1 cellular context compared by ENCODE assay signal in the genomic region with DNA sequence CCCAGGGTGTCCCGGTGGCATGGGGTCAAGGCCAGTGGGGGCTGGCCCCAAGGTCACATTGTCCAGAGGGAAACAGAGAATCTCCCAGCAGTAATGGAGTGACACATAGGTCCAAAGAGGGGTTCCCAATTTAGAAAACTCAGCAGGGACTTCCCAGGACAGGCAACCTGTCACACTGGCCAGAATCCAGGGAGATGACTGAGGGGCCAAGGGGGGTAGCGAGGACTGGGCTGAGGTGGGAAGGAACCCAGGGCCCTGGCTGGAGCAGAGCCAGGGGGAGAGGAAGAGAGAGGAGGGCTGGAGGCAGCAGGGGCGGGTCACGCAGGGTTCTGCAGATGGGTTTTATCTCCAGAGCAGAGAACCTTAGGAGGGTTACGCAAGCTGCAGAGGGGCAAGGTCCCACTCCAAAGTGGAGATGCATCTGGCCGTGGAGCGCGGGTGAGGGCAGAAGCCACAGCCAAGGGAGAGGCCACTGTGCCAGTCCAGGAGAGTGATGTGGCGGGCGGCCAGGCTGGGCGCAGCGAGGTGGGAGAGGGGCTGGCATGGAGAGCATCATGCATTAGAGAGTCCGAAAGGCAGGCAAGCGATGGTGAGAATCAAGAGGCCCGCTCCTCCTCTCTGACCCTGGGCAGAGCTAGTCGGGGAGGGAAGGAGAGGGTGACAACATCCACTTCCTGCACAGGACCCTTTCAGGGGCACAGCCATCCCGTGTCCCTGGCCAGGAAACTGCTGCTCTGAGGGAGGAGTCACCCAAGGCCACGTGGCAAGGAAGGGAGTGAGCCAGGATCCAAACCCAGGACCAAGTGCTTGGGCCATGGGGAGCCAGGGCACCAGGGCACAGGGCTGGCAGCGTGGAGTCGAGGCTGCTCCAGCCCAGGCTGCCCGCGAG.
TF ChIP-seq lines count a peak whose summit lies in the region.

No MANE protein-coding gene starts in this region.

TF ChIP-seq in HepG2, 621 proteins besides CTCF, POLR2A, EP300 and RAD21 (continued from another document and continues in another):
- TF ChIP-seq, protein P1, sequence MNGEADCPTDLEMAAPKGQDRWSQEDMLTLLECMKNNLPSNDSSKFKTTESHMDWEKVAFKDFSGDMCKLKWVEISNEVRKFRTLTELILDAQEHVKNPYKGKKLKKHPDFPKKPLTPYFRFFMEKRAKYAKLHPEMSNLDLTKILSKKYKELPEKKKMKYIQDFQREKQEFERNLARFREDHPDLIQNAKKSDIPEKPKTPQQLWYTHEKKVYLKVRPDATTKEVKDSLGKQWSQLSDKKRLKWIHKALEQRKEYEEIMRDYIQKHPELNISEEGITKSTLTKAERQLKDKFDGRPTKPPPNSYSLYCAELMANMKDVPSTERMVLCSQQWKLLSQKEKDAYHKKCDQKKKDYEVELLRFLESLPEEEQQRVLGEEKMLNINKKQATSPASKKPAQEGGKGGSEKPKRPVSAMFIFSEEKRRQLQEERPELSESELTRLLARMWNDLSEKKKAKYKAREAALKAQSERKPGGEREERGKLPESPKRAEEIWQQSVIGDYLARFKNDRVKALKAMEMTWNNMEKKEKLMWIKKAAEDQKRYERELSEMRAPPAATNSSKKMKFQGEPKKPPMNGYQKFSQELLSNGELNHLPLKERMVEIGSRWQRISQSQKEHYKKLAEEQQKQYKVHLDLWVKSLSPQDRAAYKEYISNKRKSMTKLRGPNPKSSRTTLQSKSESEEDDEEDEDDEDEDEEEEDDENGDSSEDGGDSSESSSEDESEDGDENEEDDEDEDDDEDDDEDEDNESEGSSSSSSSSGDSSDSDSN (CRISPR knock-in tag; IDR thresholded peaks at IDR 0.05), result peak; percentile 19; the same call in 1 of the 2 replicates
- TF ChIP-seq, protein P2, sequence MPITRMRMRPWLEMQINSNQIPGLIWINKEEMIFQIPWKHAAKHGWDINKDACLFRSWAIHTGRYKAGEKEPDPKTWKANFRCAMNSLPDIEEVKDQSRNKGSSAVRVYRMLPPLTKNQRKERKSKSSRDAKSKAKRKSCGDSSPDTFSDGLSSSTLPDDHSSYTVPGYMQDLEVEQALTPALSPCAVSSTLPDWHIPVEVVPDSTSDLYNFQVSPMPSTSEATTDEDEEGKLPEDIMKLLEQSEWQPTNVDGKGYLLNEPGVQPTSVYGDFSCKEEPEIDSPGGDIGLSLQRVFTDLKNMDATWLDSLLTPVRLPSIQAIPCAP (CRISPR knock-in tag; IDR thresholded peaks at IDR 0.05; ENCODE audit: low read depth), result no peak
- peak; percentile 47; the same call in 1 of the 2 replicates for TF ChIP-seq RARA (CRISPR knock-in tag; IDR thresholded peaks at IDR 0.05)
- TF ChIP-seq, protein P3, sequence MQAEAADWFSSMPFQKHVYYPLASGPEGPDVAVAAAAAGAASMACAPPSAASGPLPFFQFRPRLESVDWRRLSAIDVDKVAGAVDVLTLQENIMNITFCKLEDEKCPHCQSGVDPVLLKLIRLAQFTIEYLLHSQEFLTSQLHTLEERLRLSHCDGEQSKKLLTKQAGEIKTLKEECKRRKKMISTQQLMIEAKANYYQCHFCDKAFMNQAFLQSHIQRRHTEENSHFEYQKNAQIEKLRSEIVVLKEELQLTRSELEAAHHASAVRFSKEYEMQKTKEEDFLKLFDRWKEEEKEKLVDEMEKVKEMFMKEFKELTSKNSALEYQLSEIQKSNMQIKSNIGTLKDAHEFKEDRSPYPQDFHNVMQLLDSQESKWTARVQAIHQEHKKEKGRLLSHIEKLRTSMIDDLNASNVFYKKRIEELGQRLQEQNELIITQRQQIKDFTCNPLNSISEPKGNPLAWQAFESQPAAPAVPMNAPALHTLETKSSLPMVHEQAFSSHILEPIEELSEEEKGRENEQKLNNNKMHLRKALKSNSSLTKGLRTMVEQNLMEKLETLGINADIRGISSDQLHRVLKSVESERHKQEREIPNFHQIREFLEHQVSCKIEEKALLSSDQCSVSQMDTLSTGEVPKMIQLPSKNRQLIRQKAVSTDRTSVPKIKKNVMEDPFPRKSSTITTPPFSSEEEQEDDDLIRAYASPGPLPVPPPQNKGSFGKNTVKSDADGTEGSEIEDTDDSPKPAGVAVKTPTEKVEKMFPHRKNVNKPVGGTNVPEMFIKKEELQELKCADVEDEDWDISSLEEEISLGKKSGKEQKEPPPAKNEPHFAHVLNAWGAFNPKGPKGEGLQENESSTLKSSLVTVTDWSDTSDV (CRISPR knock-in tag; IDR thresholded peaks at IDR 0.05), result no peak
- TF ChIP-seq FIP1L1 (IDR thresholded peaks at IDR 0.05; ENCODE audit: borderline replicate concordance, insufficient read depth, low read depth, low read length), result no peak
- TF ChIP-seq TAF1 (CRISPR knock-in tag; IDR thresholded peaks at IDR 0.05), result no peak
- TF ChIP-seq MATR3 (CRISPR knock-in tag; IDR thresholded peaks at IDR 0.05), result no peak
- TF ChIP-seq, protein P4, sequence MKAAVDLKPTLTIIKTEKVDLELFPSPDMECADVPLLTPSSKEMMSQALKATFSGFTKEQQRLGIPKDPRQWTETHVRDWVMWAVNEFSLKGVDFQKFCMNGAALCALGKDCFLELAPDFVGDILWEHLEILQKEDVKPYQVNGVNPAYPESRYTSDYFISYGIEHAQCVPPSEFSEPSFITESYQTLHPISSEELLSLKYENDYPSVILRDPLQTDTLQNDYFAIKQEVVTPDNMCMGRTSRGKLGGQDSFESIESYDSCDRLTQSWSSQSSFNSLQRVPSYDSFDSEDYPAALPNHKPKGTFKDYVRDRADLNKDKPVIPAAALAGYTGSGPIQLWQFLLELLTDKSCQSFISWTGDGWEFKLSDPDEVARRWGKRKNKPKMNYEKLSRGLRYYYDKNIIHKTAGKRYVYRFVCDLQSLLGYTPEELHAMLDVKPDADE (CRISPR knock-in tag; IDR thresholded peaks at IDR 0.05), result no peak
- no peak for TF ChIP-seq GZF1 (CRISPR knock-in tag; IDR thresholded peaks at IDR 0.05)
- no peak for TF ChIP-seq TCF7 (IDR thresholded peaks at IDR 0.05; ENCODE audit: low read depth)
- TF ChIP-seq, protein P5, sequence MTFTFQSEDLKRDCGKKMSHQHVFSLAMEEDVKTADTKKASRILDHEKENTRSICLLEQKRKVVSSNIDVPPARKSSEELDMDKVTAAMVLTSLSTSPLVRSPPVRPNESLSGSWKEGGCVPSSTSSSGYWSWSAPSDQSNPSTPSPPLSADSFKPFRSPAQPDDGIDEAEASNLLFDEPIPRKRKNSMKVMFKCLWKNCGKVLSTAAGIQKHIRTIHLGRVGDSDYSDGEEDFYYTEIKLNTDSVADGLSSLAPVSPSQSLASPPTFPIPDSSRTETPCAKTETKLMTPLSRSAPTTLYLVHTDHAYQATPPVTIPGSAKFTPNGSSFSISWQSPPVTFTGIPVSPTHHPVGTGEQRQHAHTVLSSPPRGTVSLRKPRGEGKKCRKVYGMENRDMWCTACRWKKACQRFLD (CRISPR knock-in tag; IDR thresholded peaks at IDR 0.05; ENCODE audit: borderline replicate concordance), result no peak
- no peak for TF ChIP-seq ZNF460 (CRISPR knock-in tag; IDR thresholded peaks at IDR 0.05; ENCODE audit: borderline replicate concordance)
- TF ChIP-seq KDM6A (CRISPR knock-in tag; IDR thresholded peaks at IDR 0.05; ENCODE audit: low read depth), result no peak
- TF ChIP-seq ZNF337 (CRISPR knock-in tag; IDR thresholded peaks at IDR 0.05; ENCODE audit: borderline replicate concordance, low read depth), result no peak
- no peak for TF ChIP-seq TBL1XR1 (IDR thresholded peaks at IDR 0.05; ENCODE audit: borderline replicate concordance, low read length, partially characterized antibody)
- TF ChIP-seq ZNF17 (CRISPR knock-in tag; IDR thresholded peaks at IDR 0.05), result no peak
- no peak for TF ChIP-seq SRSF1 (optimal IDR thresholded peaks at IDR 0.05; ENCODE audit: low read depth, low read length)
- TF ChIP-seq FOXP1 (IDR thresholded peaks at IDR 0.05), result no peak
- no peak for TF ChIP-seq FOXP1 (CRISPR knock-in tag; IDR thresholded peaks at IDR 0.05)
- TF ChIP-seq ZNF629 (CRISPR knock-in tag; conservative IDR thresholded peaks at IDR 0.05), result no peak
- no peak for TF ChIP-seq CCDC6 (CRISPR knock-in tag; IDR thresholded peaks at IDR 0.05)
- TF ChIP-seq ZNF263 (CRISPR knock-in tag; IDR thresholded peaks at IDR 0.05), result peak; percentile 67; the same call in 1 of the 2 replicates
- no peak for TF ChIP-seq SAFB2 (CRISPR knock-in tag; IDR thresholded peaks at IDR 0.05; ENCODE audit: borderline replicate concordance, low read depth)
- no peak for TF ChIP-seq ERF (CRISPR knock-in tag; IDR thresholded peaks at IDR 0.05)
- no peak for TF ChIP-seq ZMYM4 (CRISPR knock-in tag; IDR thresholded peaks at IDR 0.05)
- no peak for TF ChIP-seq SIX1 (CRISPR knock-in tag; IDR thresholded peaks at IDR 0.05; ENCODE audit: borderline replicate concordance)
- TF ChIP-seq, protein P6, sequence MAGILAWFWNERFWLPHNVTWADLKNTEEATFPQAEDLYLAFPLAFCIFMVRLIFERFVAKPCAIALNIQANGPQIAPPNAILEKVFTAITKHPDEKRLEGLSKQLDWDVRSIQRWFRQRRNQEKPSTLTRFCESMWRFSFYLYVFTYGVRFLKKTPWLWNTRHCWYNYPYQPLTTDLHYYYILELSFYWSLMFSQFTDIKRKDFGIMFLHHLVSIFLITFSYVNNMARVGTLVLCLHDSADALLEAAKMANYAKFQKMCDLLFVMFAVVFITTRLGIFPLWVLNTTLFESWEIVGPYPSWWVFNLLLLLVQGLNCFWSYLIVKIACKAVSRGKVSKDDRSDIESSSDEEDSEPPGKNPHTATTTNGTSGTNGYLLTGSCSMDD (CRISPR knock-in tag; IDR thresholded peaks at IDR 0.05), result no peak
- TF ChIP-seq, protein P7, sequence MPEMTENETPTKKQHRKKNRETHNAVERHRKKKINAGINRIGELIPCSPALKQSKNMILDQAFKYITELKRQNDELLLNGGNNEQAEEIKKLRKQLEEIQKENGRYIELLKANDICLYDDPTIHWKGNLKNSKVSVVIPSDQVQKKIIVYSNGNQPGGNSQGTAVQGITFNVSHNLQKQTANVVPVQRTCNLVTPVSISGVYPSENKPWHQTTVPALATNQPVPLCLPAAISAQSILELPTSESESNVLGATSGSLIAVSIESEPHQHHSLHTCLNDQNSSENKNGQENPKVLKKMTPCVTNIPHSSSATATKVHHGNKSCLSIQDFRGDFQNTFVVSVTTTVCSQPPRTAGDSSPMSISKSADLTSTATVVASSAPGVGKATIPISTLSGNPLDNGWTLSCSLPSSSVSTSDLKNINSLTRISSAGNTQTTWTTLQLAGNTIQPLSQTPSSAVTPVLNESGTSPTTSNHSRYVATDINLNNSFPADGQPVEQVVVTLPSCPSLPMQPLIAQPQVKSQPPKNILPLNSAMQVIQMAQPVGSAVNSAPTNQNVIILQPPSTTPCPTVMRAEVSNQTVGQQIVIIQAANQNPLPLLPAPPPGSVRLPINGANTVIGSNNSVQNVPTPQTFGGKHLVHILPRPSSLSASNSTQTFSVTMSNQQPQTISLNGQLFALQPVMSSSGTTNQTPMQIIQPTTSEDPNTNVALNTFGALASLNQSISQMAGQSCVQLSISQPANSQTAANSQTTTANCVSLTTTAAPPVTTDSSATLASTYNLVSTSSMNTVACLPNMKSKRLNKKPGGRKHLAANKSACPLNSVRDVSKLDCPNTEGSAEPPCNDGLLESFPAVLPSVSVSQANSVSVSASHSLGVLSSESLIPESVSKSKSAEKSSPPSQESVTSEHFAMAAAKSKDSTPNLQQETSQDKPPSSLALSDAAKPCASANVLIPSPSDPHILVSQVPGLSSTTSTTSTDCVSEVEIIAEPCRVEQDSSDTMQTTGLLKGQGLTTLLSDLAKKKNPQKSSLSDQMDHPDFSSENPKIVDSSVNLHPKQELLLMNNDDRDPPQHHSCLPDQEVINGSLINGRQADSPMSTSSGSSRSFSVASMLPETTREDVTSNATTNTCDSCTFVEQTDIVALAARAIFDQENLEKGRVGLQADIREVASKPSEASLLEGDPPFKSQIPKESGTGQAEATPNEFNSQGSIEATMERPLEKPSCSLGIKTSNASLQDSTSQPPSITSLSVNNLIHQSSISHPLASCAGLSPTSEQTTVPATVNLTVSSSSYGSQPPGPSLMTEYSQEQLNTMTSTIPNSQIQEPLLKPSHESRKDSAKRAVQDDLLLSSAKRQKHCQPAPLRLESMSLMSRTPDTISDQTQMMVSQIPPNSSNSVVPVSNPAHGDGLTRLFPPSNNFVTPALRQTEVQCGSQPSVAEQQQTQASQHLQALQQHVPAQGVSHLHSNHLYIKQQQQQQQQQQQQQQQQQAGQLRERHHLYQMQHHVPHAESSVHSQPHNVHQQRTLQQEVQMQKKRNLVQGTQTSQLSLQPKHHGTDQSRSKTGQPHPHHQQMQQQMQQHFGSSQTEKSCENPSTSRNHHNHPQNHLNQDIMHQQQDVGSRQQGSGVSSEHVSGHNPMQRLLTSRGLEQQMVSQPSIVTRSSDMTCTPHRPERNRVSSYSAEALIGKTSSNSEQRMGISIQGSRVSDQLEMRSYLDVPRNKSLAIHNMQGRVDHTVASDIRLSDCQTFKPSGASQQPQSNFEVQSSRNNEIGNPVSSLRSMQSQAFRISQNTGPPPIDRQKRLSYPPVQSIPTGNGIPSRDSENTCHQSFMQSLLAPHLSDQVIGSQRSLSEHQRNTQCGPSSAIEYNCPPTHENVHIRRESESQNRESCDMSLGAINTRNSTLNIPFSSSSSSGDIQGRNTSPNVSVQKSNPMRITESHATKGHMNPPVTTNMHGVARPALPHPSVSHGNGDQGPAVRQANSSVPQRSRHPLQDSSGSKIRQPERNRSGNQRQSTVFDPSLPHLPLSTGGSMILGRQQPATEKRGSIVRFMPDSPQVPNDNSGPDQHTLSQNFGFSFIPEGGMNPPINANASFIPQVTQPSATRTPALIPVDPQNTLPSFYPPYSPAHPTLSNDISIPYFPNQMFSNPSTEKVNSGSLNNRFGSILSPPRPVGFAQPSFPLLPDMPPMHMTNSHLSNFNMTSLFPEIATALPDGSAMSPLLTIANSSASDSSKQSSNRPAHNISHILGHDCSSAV (CRISPR knock-in tag; IDR thresholded peaks at IDR 0.05; ENCODE audit: borderline replicate concordance), result no peak
- TF ChIP-seq, protein P8, sequence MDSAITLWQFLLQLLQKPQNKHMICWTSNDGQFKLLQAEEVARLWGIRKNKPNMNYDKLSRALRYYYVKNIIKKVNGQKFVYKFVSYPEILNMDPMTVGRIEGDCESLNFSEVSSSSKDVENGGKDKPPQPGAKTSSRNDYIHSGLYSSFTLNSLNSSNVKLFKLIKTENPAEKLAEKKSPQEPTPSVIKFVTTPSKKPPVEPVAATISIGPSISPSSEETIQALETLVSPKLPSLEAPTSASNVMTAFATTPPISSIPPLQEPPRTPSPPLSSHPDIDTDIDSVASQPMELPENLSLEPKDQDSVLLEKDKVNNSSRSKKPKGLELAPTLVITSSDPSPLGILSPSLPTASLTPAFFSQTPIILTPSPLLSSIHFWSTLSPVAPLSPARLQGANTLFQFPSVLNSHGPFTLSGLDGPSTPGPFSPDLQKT (CRISPR knock-in tag; IDR thresholded peaks at IDR 0.05; ENCODE audit: borderline replicate concordance), result no peak
- no peak for TF ChIP-seq ZNF326 (CRISPR knock-in tag; IDR thresholded peaks at IDR 0.05; ENCODE audit: borderline replicate concordance)
- no peak for TF ChIP-seq PPARG (CRISPR knock-in tag; conservative IDR thresholded peaks at IDR 0.05)
- TF ChIP-seq ZNF782 (CRISPR knock-in tag; IDR thresholded peaks at IDR 0.05; ENCODE audit: borderline replicate concordance), result no peak
- TF ChIP-seq ZNF234 (CRISPR knock-in tag; conservative IDR thresholded peaks at IDR 0.05), result no peak
- TF ChIP-seq SUZ12 (IDR thresholded peaks at IDR 0.05; ENCODE audit: low read depth, low read length), result no peak
- no peak for TF ChIP-seq ZNF33B (CRISPR knock-in tag; IDR thresholded peaks at IDR 0.05)
- TF ChIP-seq PCBP1 (IDR thresholded peaks at IDR 0.05; ENCODE audit: borderline replicate concordance, low read depth, low read length), result no peak
- TF ChIP-seq ZC3H4 (CRISPR knock-in tag; IDR thresholded peaks at IDR 0.05; ENCODE audit: borderline replicate concordance), result no peak
